1 cellular context compared by ENCODE assay signal in genomic region chr9:115084157-115084556, GRCh38.
TF ChIP-seq lines count a peak whose summit lies in the region.

No MANE protein-coding gene starts in this region.

TF ChIP-seq in H1, 55 proteins besides CTCF, POLR2A, EP300 and RAD21:
- TF ChIP-seq NANOG (IDR thresholded peaks at IDR 0.05; ENCODE audit: insufficient read depth, low read depth, low read length, poor library complexity, severe bottlenecking), result no peak
- TF ChIP-seq TAF7 (optimal IDR thresholded peaks at IDR 0.05; ENCODE audit: borderline replicate concordance, low read depth, low read length), result no peak
